ENCODE assay signal across 18 cellular contexts in genomic region chr11:45795379-45795778, GRCh38.
DNase-seq lines count a peak whose midpoint lies in the region; ATAC-seq and TF ChIP-seq lines count a peak whose summit lies in the region.
"Had no signal": no experiment of that assay in that cellular context is flagged by ENCODE, and none has a peak within 500 bp of the region (broad histone marks: within the 10 kb centered on the region; RNA-seq: fewer than 3 reads in every experiment).

No MANE protein-coding gene starts in this region.

- H3K36me3 Mint-ChIP-seq in stimulated activated effector memory CD8-positive, alpha-beta T cell treated with anti-CD3 and anti-CD28 coated beads, Interleukin-12 subunit alpha, Interleukin-12 subunit beta, amount 100 ng/mL, for 72 hours: no peaks in the 10 kb centered on the region

- ATAC-seq in stimulated activated effector memory CD8-positive, alpha-beta T cell treated with anti-CD3 and anti-CD28 coated beads, Interleukin-12 subunit alpha, Interleukin-12 subunit beta, amount 100 ng/mL, for 72 hours: peak; percentile 24
- ATAC-seq: Panc1, Right ventricle myocardium inferior had no signal

- no peaks in the 10 kb centered on the region for H3K4me1 Mint-ChIP-seq in stimulated activated effector memory CD8-positive, alpha-beta T cell treated with anti-CD3 and anti-CD28 coated beads, Interleukin-12 subunit alpha, Interleukin-12 subunit beta, amount 100 ng/mL, for 72 hours
- H3K4me1 Mint-ChIP-seq: B cell had no signal

- no peak for TF ChIP-seq CTCF in GM20000 (IDR thresholded peaks at IDR 0.05; ENCODE audit: extremely low read depth, missing control alignments)
- TF ChIP-seq CTCF in VCaP (conservative IDR thresholded peaks at IDR 0.05): no peak

- peak; percentile 4 for DNase-seq in GM20000 (ENCODE audit: low spot score)
- peak; percentile 21 for DNase-seq in iPS-NIHi7 (ENCODE audit: extremely low spot score)
- DNase-seq in stimulated activated effector memory CD8-positive, alpha-beta T cell treated with anti-CD3 and anti-CD28 coated beads, Interleukin-12 subunit alpha, Interleukin-12 subunit beta, amount 100 ng/mL, for 72 hours (ENCODE audit: low spot score in 2 of 2): no peak
- no peak for DNase-seq in NCI-H2081 (lab: John Stamatoyannopoulos, UW)
- DNase-seq in NCI-H1092 treated with DMSO at 0.1 percent for 48 hours (lab: John Stamatoyannopoulos, UW): no peak
- DNase-seq in KG1 (lab: John Stamatoyannopoulos, UW): no peak
- DNase-seq: Calu3; CD4-positive, alpha-beta T cell; H7; MV-4-11; NCI-H1436; NCI-H2029 treated with DMSO at 0.1 percent for 48 hours; NCI-H510A had no signal

- no peak overlapping the region for H3K27ac Mint-ChIP-seq in stimulated activated effector memory CD8-positive, alpha-beta T cell treated with anti-CD3 and anti-CD28 coated beads, Interleukin-12 subunit alpha, Interleukin-12 subunit beta, amount 100 ng/mL, for 72 hours
- H3K27ac Mint-ChIP-seq: B cell; CD4-positive, alpha-beta T cell had no signal

- H3K9me3 Mint-ChIP-seq in stimulated activated effector memory CD8-positive, alpha-beta T cell treated with anti-CD3 and anti-CD28 coated beads, Interleukin-12 subunit alpha, Interleukin-12 subunit beta, amount 100 ng/mL, for 72 hours: no peaks in the 10 kb centered on the region
- H3K9me3 Mint-ChIP-seq: CD4-positive, alpha-beta T cell had no signal

- no peak overlapping the region for H3K4me3 Mint-ChIP-seq in stimulated activated effector memory CD8-positive, alpha-beta T cell treated with anti-CD3 and anti-CD28 coated beads, Interleukin-12 subunit alpha, Interleukin-12 subunit beta, amount 100 ng/mL, for 72 hours
- H3K4me3 Mint-ChIP-seq: B cell; CD4-positive, alpha-beta T cell had no signal

- peak overlapping the region; percentile 83; the same call in 1 of the 2 replicates for H3K27ac ChIP-seq in VCaP
- H3K27ac ChIP-seq: SK-N-MC had no signal

Comparison
In these comparisons a context has a peak if more than half of its experiments do, and no peak if none do; other contexts are left out.
1. DNase-seq: peak in GM20000 (single experiment) and iPS-NIHi7 (single experiment); none in stimulated activated effector memory CD8-positive, alpha-beta T cell treated with anti-CD3 and anti-CD28 coated beads, Interleukin-12 subunit alpha, Interleukin-12 subunit beta, amount 100 ng/mL, for 72 hours (0 of 2), NCI-H2081 (0 of 2), NCI-H1092 treated with DMSO at 0.1 percent for 48 hours (single experiment) and KG1 (single experiment).